In genomic region chr19:48393196-48393558, GRCh38 we compare ENCODE assay signal across 1 cellular context.
TF ChIP-seq lines count a peak whose summit lies in the region.

No MANE protein-coding gene starts in this region.

TF ChIP-seq in neural cell, 6 proteins besides CTCF, POLR2A, EP300 and RAD21:
- TF ChIP-seq SMC3 (conservative IDR thresholded peaks at IDR 0.05; ENCODE audit: poor library complexity) (no peak), MXI1 (conservative IDR thresholded peaks at IDR 0.05; ENCODE audit: poor library complexity, severe bottlenecking) (no peak), POLR2AphosphoS5 (IDR thresholded peaks at IDR 0.05) (no peak), TAF1 (IDR thresholded peaks at IDR 0.05; ENCODE audit: low read depth) (no peak), EZH2 (IDR thresholded peaks at IDR 0.05; ENCODE audit: borderline replicate concordance, insufficient read depth, low read length, poor library complexity, severe bottlenecking) (no peak)
- TF ChIP-seq, protein P1, sequence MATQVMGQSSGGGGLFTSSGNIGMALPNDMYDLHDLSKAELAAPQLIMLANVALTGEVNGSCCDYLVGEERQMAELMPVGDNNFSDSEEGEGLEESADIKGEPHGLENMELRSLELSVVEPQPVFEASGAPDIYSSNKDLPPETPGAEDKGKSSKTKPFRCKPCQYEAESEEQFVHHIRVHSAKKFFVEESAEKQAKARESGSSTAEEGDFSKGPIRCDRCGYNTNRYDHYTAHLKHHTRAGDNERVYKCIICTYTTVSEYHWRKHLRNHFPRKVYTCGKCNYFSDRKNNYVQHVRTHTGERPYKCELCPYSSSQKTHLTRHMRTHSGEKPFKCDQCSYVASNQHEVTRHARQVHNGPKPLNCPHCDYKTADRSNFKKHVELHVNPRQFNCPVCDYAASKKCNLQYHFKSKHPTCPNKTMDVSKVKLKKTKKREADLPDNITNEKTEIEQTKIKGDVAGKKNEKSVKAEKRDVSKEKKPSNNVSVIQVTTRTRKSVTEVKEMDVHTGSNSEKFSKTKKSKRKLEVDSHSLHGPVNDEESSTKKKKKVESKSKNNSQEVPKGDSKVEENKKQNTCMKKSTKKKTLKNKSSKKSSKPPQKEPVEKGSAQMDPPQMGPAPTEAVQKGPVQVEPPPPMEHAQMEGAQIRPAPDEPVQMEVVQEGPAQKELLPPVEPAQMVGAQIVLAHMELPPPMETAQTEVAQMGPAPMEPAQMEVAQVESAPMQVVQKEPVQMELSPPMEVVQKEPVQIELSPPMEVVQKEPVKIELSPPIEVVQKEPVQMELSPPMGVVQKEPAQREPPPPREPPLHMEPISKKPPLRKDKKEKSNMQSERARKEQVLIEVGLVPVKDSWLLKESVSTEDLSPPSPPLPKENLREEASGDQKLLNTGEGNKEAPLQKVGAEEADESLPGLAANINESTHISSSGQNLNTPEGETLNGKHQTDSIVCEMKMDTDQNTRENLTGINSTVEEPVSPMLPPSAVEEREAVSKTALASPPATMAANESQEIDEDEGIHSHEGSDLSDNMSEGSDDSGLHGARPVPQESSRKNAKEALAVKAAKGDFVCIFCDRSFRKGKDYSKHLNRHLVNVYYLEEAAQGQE (IDR thresholded peaks at IDR 0.05; ENCODE audit: borderline replicate concordance): no peak
